15 cellular contexts compared by ENCODE assay signal in genomic region chr14:93014038-93015023, GRCh38.
DNase-seq lines count a peak whose midpoint lies in the region; ATAC-seq and TF ChIP-seq lines count a peak whose summit lies in the region.
"Had no signal": no experiment of that assay in that cellular context is flagged by ENCODE, and none has a peak within 500 bp of the region (broad histone marks: within the 10 kb centered on the region; RNA-seq: fewer than 3 reads in every experiment).

No MANE protein-coding gene starts in this region.

- no peaks in the 10 kb centered on the region for H3K9me3 ChIP-seq in T-helper 17 cell (ENCODE audit: control insufficient read depth, low read length, poor library complexity, severe bottlenecking)
- no peaks in the 10 kb centered on the region for H3K9me3 ChIP-seq in esophagus squamous epithelium
- H3K9me3 ChIP-seq in aorta (ENCODE audit: control insufficient read depth, low read length) = no peaks in the 10 kb centered on the region
- H3K9me3 ChIP-seq: spleen had no signal

- no peak for DNase-seq in activated CD4-positive, alpha-beta T cell treated with anti-CD3 and anti-CD28 coated beads, Interleukin-2, amount 10 ng/mL, durations not matched to agents 24 days and 14 days
- DNase-seq in activated CD4-positive, alpha-beta T cell treated with anti-CD3 and anti-CD28 coated beads, Interleukin-2, amount 50 U/mL, for 1 hour = no peak
- DNase-seq in T-helper 17 cell (no peak), esophagus squamous epithelium (lab: John Stamatoyannopoulos, UW) (no peak), NCI-H1105 treated with DMSO at 0.1 percent for 48 hours (lab: John Stamatoyannopoulos, UW) (no peak), aorta (no peak), NCI-H748 treated with DMSO at 0.1 percent for 48 hours (lab: John Stamatoyannopoulos, UW) (no peak)
- no peak for DNase-seq in stimulated activated naive B cell treated with anti-CD40 and anti-IgM and Interleukin-4, amounts not matched to agents 10 μg/mL and 1 μg/mL and 100 μg/mL, for 72 hours
- DNase-seq: ACHN, kidney, NCI-H2029 treated with DMSO at 0.1 percent for 48 hours, PC-9, spleen had no signal

- H3K27ac ChIP-seq in esophagus squamous epithelium (peak overlapping the region in 3 of 4 donors; percentile 2 to 59 (median 10)), aorta (ENCODE audit: low read depth in 1 of 2, low read length in 2 of 2) (no peak overlapping the region)
- H3K27ac ChIP-seq: PC-9 had no signal

- no peaks in the 10 kb centered on the region for H3K9me3 Mint-ChIP-seq in activated CD4-positive, alpha-beta T cell treated with anti-CD3 and anti-CD28 coated beads, Interleukin-2, amount 10 ng/mL, durations not matched to agents 24 days and 14 days
- H3K9me3 Mint-ChIP-seq in stimulated activated naive B cell treated with anti-CD40 and anti-IgM and Interleukin-4, amounts not matched to agents 10 μg/mL and 1 μg/mL and 100 μg/mL, for 72 hours = no peaks in the 10 kb centered on the region
- H3K9me3 Mint-ChIP-seq: activated CD8-positive, alpha-beta T cell treated with anti-CD3 and anti-CD28 coated beads for 36 hours; IgD-negative memory B cell had no signal

- H3K27ac Mint-ChIP-seq in activated CD4-positive, alpha-beta T cell treated with anti-CD3 and anti-CD28 coated beads, Interleukin-2, amount 10 ng/mL, durations not matched to agents 24 days and 14 days = peak overlapping the region; percentile 81
- H3K27ac Mint-ChIP-seq in T-helper 17 cell = peak overlapping the region; percentile 81
- H3K27ac Mint-ChIP-seq in stimulated activated naive B cell treated with anti-CD40 and anti-IgM and Interleukin-4, amounts not matched to agents 10 μg/mL and 1 μg/mL and 100 μg/mL, for 72 hours = peak overlapping the region; percentile 72

- H3K36me3 ChIP-seq in esophagus squamous epithelium = peaks cover 0 to 14% (median 0%) of the 10 kb centered on the region in 3 donors
- H3K36me3 ChIP-seq in aorta (ENCODE audit: control insufficient read depth in 1 of 2, insufficient read depth in 2 of 2, low read length in 1 of 2) = no peaks in the 10 kb centered on the region

- no peak for ATAC-seq in T-helper 17 cell
- no peak for ATAC-seq in stimulated activated naive B cell treated with anti-CD40 and anti-IgM and Interleukin-4, amounts not matched to agents 10 μg/mL and 1 μg/mL and 100 μg/mL, for 72 hours (replicated peaks)
- ATAC-seq in aorta (ENCODE audit: low FRiP score) = no peak

- peaks cover 21% of the 10 kb centered on the region for H3K4me1 Mint-ChIP-seq in activated CD4-positive, alpha-beta T cell treated with anti-CD3 and anti-CD28 coated beads, Interleukin-2, amount 10 ng/mL, durations not matched to agents 24 days and 14 days
- peaks cover 27% of the 10 kb centered on the region for H3K4me1 Mint-ChIP-seq in T-helper 17 cell
- H3K4me1 Mint-ChIP-seq in stimulated activated naive B cell treated with anti-CD40 and anti-IgM and Interleukin-4, amounts not matched to agents 10 μg/mL and 1 μg/mL and 100 μg/mL, for 72 hours = peaks cover 23 to 27% of the 10 kb centered on the region in 2 donors

- H3K27me3 Mint-ChIP-seq in activated CD4-positive, alpha-beta T cell treated with anti-CD3 and anti-CD28 coated beads, Interleukin-2, amount 10 ng/mL, durations not matched to agents 24 days and 14 days = no peaks in the 10 kb centered on the region
- no peaks in the 10 kb centered on the region for H3K27me3 Mint-ChIP-seq in T-helper 17 cell
- no peaks in the 10 kb centered on the region for H3K27me3 Mint-ChIP-seq in stimulated activated naive B cell treated with anti-CD40 and anti-IgM and Interleukin-4, amounts not matched to agents 10 μg/mL and 1 μg/mL and 100 μg/mL, for 72 hours
- H3K27me3 Mint-ChIP-seq: activated CD8-positive, alpha-beta T cell treated with anti-CD3 and anti-CD28 coated beads for 36 hours; IgD-negative memory B cell had no signal

- H3K36me3 Mint-ChIP-seq in activated CD4-positive, alpha-beta T cell treated with anti-CD3 and anti-CD28 coated beads, Interleukin-2, amount 10 ng/mL, durations not matched to agents 24 days and 14 days (ENCODE audit: low read depth) = peaks cover 3% of the 10 kb centered on the region
- H3K36me3 Mint-ChIP-seq in T-helper 17 cell (ENCODE audit: low read depth) = peaks cover 2% of the 10 kb centered on the region
- peaks cover 21 to 29% of the 10 kb centered on the region in 2 donors for H3K36me3 Mint-ChIP-seq in stimulated activated naive B cell treated with anti-CD40 and anti-IgM and Interleukin-4, amounts not matched to agents 10 μg/mL and 1 μg/mL and 100 μg/mL, for 72 hours
- H3K36me3 Mint-ChIP-seq: IgD-negative memory B cell had no signal

- WGBS in esophagus squamous epithelium, 2 donors = 91 to 100% methylated on average over 9 to 12 of the region's 20 CpGs
- 95 to 96% methylated on average over 20 of the region's 20 CpGs for WGBS in aorta, 2 donors

- intact Hi-C loops in activated CD4-positive, alpha-beta T cell treated with anti-CD3 and anti-CD28 coated beads, Interleukin-2, amount 10 ng/mL, durations not matched to agents 24 days and 14 days (cut with micrococcal nuclease) = loop anchor here (10.0 kb wide), 1 partner anchor 50 kb away; no protein-coding TSS in a partner anchor
- intact Hi-C loops in esophagus squamous epithelium (cut with DNase I) (no loop called here), aorta (cut with DNase I) (no loop called here)

- H3K27me3 ChIP-seq in esophagus squamous epithelium (no peaks in the 10 kb centered on the region), aorta (ENCODE audit: control insufficient read depth in 1 of 2, insufficient read depth in 2 of 2, low read length in 1 of 2) (no peaks in the 10 kb centered on the region)
- H3K27me3 ChIP-seq: spleen had no signal

- no peak overlapping the region for H3K4me3 Mint-ChIP-seq in activated CD4-positive, alpha-beta T cell treated with anti-CD3 and anti-CD28 coated beads, Interleukin-2, amount 10 ng/mL, durations not matched to agents 24 days and 14 days
- no peak overlapping the region for H3K4me3 Mint-ChIP-seq in T-helper 17 cell
- H3K4me3 Mint-ChIP-seq in stimulated activated naive B cell treated with anti-CD40 and anti-IgM and Interleukin-4, amounts not matched to agents 10 μg/mL and 1 μg/mL and 100 μg/mL, for 72 hours = no peak overlapping the region
- H3K4me3 Mint-ChIP-seq: activated CD8-positive, alpha-beta T cell treated with anti-CD3 and anti-CD28 coated beads for 36 hours had no signal

- peaks cover 4 to 91% (median 42%) of the 10 kb centered on the region in 3 donors for H3K4me1 ChIP-seq in esophagus squamous epithelium
- peaks cover 1 to 4% of the 10 kb centered on the region in 2 donors for H3K4me1 ChIP-seq in aorta (ENCODE audit: control insufficient read depth in 1 of 2, insufficient read depth in 2 of 2, low read length in 2 of 2)

- no peak for TF ChIP-seq CTCF in esophagus squamous epithelium (IDR thresholded peaks at IDR 0.05)

- TF ChIP-seq POLR2A in esophagus squamous epithelium (IDR thresholded peaks at IDR 0.05) = no peak

- H3K4me3 ChIP-seq in esophagus squamous epithelium (no peak overlapping the region), aorta (ENCODE audit: low read length in 2 of 2) (no peak overlapping the region)
- H3K4me3 ChIP-seq: PC-9, spleen had no signal

Comparison
In these comparisons a context has a peak if more than half of its experiments do, and no peak if none do; other contexts are left out.
1. H3K27ac ChIP-seq: peak in esophagus squamous epithelium (3 of 4); none in aorta (0 of 2).
2. Peak in every context shown above with its lines, with median percentiles within 50 percentile points of each other: H3K27ac Mint-ChIP-seq.